ENCODE assay signal across 17 cellular contexts in genomic region chr10:33227489-33227888, GRCh38.
DNase-seq lines count a peak whose midpoint lies in the region; ATAC-seq and TF ChIP-seq lines count a peak whose summit lies in the region.
"Had no signal": no experiment of that assay in that cellular context is flagged by ENCODE, and none has a peak within 500 bp of the region (broad histone marks: within the 10 kb centered on the region; RNA-seq: fewer than 3 reads in every experiment).

No MANE protein-coding gene starts in this region.

- H3K4me1 ChIP-seq in esophagus muscularis mucosa: peaks cover 5 to 38% (median 9%) of the 10 kb centered on the region in 4 donors
- peaks cover 0 to 47% of the 10 kb centered on the region in 2 donors for H3K4me1 ChIP-seq in right atrium auricular region
- peaks cover 5 to 17% (median 12%) of the 10 kb centered on the region in 4 donors for H3K4me1 ChIP-seq in upper lobe of left lung

- H3K4me3 Mint-ChIP-seq in HFFc6: no peak overlapping the region
- H3K4me3 Mint-ChIP-seq: CD8-positive, alpha-beta memory T cell had no signal

- in situ Hi-C loops in ACHN (cut with HindIII; ENCODE audit: low pct_ligation_motif_present, low pct_unique_long_range_greater_than_20kb, low sequenced_read_pairs): no loop called here

- peaks cover 62% of the 10 kb centered on the region for H3K4me1 Mint-ChIP-seq in HFFc6 (ENCODE audit: low read depth)
- H3K4me1 Mint-ChIP-seq: CD8-positive, alpha-beta memory T cell had no signal

- TF ChIP-seq POLR2A in esophagus muscularis mucosa (IDR thresholded peaks at IDR 0.05; ENCODE audit: low read depth) (no peak), upper lobe of left lung (IDR thresholded peaks at IDR 0.05) (no peak)

- peak overlapping the region; percentile 13; the same call in 1 of the 2 replicates for H3K27ac Mint-ChIP-seq in HFFc6
- H3K27ac Mint-ChIP-seq: CD8-positive, alpha-beta memory T cell had no signal

- TF ChIP-seq CTCF in HFFc6 (IDR thresholded peaks at IDR 0.05) (no peak), esophagus muscularis mucosa (IDR thresholded peaks at IDR 0.05) (no peak), right atrium auricular region (IDR thresholded peaks at IDR 0.05) (no peak), upper lobe of left lung (IDR thresholded peaks at IDR 0.05) (no peak)

- no peak overlapping the region for H3K4me3 ChIP-seq in esophagus muscularis mucosa
- H3K4me3 ChIP-seq in right atrium auricular region: no peak overlapping the region
- no peak overlapping the region for H3K4me3 ChIP-seq in upper lobe of left lung
- H3K4me3 ChIP-seq: BLaER1 treated with 17β-estradiol and CSF1 and Interleukin-3, amounts not matched to agents 10 nM and 100 nM had no signal

- 41% methylated on average over 2 of the region's 2 CpGs for WGBS in esophagus muscularis mucosa
- 50 to 58% methylated on average over 2 of the region's 2 CpGs for WGBS in upper lobe of left lung, 2 donors

- no peak for TF ChIP-seq EP300 in esophagus muscularis mucosa (IDR thresholded peaks at IDR 0.05)
- no peak for TF ChIP-seq EP300 in upper lobe of left lung (IDR thresholded peaks at IDR 0.05)

- H3K36me3 ChIP-seq in esophagus muscularis mucosa (peaks cover 16 to 43% (median 35%) of the 10 kb centered on the region in 4 donors), right atrium auricular region (peaks cover 19% of the 10 kb centered on the region), upper lobe of left lung (peaks cover 0 to 37% (median 13%) of the 10 kb centered on the region in 4 donors)

- H3K27ac ChIP-seq in esophagus muscularis mucosa (replicated peaks in 1 of 4) (no peak overlapping the region), right atrium auricular region (peak overlapping the region; percentile 17 to 67), upper lobe of left lung (peak overlapping the region in 3 of 4 donors; percentile 10 to 64 (median 13))
- H3K27ac ChIP-seq: BLaER1 treated with 17β-estradiol and CSF1 and Interleukin-3, amounts not matched to agents 10 nM and 100 nM; KMS-11 had no signal

- DNase-seq in HFFc6: no peak
- peak; percentile 47 for DNase-seq in esophagus muscularis mucosa (ENCODE audit: extremely low spot score)
- DNase-seq in right atrium auricular region (ENCODE audit: low spot score): peak; percentile 69
- DNase-seq in upper lobe of left lung: no peak
- no peak for DNase-seq in anterior cingulate cortex (lab: John Stamatoyannopoulos, UW)
- DNase-seq in ACHN: no peak
- no peak for DNase-seq in kidney tubule cell (ENCODE audit: low spot score)
- DNase-seq: CD8-positive, alpha-beta memory T cell; DMS79 treated with DMSO at 0.1 percent for 48 hours; NCI-H1436 treated with DMSO at 0.1 percent for 48 hours; NCI-H2029 treated with DMSO at 0.1 percent for 48 hours; NCI-H748 treated with DMSO at 0.1 percent for 48 hours; SHP77 had no signal

- no peaks in the 10 kb centered on the region for H3K9me3 Mint-ChIP-seq in HFFc6
- H3K9me3 Mint-ChIP-seq: CD8-positive, alpha-beta memory T cell had no signal

- H3K27me3 ChIP-seq in esophagus muscularis mucosa (no peaks in the 10 kb centered on the region), right atrium auricular region (no peaks in the 10 kb centered on the region), upper lobe of left lung (no peaks in the 10 kb centered on the region)
- H3K27me3 ChIP-seq: BLaER1 treated with 17β-estradiol and CSF1 and Interleukin-3, amounts not matched to agents 10 nM and 100 nM had no signal

- peak in 1 of 2 donors; percentile 87 for ATAC-seq in upper lobe of left lung (ENCODE audit: low FRiP score in 2 of 2)
- ATAC-seq: HepG2, SK-N-SH treated with all-trans-retinoic acid at 6 μM for 48 hours had no signal

- peaks cover 4% of the 10 kb centered on the region; the same call in 1 of the 2 replicates for H3K27me3 Mint-ChIP-seq in HFFc6 (ENCODE audit: insufficient read depth)

- intact Hi-C loops in esophagus muscularis mucosa (cut with DNase I): no loop called here

- no peaks in the 10 kb centered on the region for H3K9me3 ChIP-seq in esophagus muscularis mucosa
- H3K9me3 ChIP-seq in right atrium auricular region: no peaks in the 10 kb centered on the region
- H3K9me3 ChIP-seq in upper lobe of left lung: no peaks in the 10 kb centered on the region

- peaks cover 70% of the 10 kb centered on the region for H3K36me3 Mint-ChIP-seq in HFFc6 (ENCODE audit: low read depth)

Comparison
In these comparisons a context has a peak if more than half of its experiments do, and no peak if none do; other contexts are left out.
1. DNase-seq: peak in esophagus muscularis mucosa (single experiment) and right atrium auricular region (single experiment); none in HFFc6 (single experiment), upper lobe of left lung (0 of 2), anterior cingulate cortex (0 of 58), ACHN (single experiment) and kidney tubule cell (single experiment).
2. H3K27ac ChIP-seq: peak in right atrium auricular region (2 of 2) and upper lobe of left lung (3 of 4); none in esophagus muscularis mucosa (0 of 4).